Comparison of ENCODE assay signal across 25 cellular contexts in the genomic region with DNA sequence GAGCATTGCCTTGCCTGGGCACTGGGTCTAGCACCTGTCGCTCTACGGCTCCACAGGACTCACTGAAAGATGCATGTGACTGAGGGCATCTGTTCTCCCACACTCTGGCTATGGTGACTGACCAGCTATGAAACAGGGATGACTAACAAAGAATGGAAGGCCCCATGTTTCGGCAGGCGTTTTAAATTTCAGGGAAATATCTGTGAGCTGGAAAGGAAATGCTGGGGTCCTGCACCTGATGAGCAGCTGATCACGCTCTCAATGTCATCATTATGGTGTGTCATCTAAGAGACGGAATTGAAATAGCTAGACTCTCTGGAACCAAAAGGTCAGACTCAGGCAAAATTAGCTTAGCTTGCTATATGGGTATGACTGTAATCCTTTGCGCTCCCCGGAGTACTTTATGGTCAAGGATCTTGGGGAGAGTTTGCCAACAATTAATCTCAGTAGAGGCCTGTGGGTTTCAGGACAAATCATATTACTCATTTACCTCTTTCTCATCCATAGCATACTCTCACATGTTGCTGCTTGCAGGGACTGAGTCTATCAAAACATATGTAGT. TPM values are rescaled to one million over a fixed set of nuclear protein-coding genes. Genes with fewer than 3 reads are reported as not detected.
DNase-seq lines count a peak whose midpoint lies in the region; ATAC-seq, FAIRE-seq and TF ChIP-seq lines count a peak whose summit lies in the region.
"Had no signal": no experiment of that assay in that cellular context is flagged by ENCODE, and none has a peak within 500 bp of the region (broad histone marks: within the 10 kb centered on the region; RNA-seq: fewer than 3 reads in every experiment).

No MANE protein-coding gene starts in this region.

- H4K20me1 ChIP-seq in keratinocyte (ENCODE audit: control insufficient read depth, extremely low read depth, insufficient read depth, low read length) = no peaks in the 10 kb centered on the region

- DNase-seq in HT1080 (ENCODE audit: low read depth) = peak; percentile 50
- DNase-seq in astrocyte of the spinal cord (ENCODE audit: low read depth, low spot score) = peak; percentile 32
- DNase-seq in keratinocyte (ENCODE audit: low read depth, low spot score) = no peak
- DNase-seq in gastrocnemius medialis = peak; percentile 14 to 35
- no peak for DNase-seq in activated CD4-positive, alpha-beta T cell treated with anti-CD3 and anti-CD28 coated beads, Interleukin-2, amount 50 U/mL, for 4 hours
- no peak for DNase-seq in foreskin fibroblast
- DNase-seq in anterior cingulate cortex (lab: John Stamatoyannopoulos, UW) = no peak
- DNase-seq in GOT3 (lab: John Stamatoyannopoulos, UW) = no peak
- DNase-seq: activated naive CD4-positive, alpha-beta T cell treated with anti-CD3 and anti-CD28 coated beads for 36 hours; activated T-cell treated with anti-CD3 and anti-CD28 coated beads, Interleukin-2, amount 50 U/mL, for 24 hours; CD4-positive, alpha-beta T cell; effector memory CD8-positive, alpha-beta T cell; GM23248; heart left ventricle; immature natural killer cell; naive B cell; NCI-H2081 treated with DMSO at 0.1 percent for 48 hours; NCI-H510A; RPMI8226; stimulated activated CD4-positive, alpha-beta T cell treated with anti-CD3 and anti-CD28 coated beads, Interleukin-4, amount 100 ng/mL, for 1 hour; stomach; T1000; upper lobe of right lung had no signal

- no peak overlapping the region for H3K4me3 ChIP-seq in astrocyte of the spinal cord (ENCODE audit: low read depth, low read length)
- no peak overlapping the region for H3K4me3 ChIP-seq in keratinocyte (ENCODE audit: control insufficient read depth in 2 of 3, extremely low read depth in 1 of 3, insufficient read depth in 2 of 3, low read depth in 1 of 3, low read length in 3 of 3)
- no peak overlapping the region for H3K4me3 ChIP-seq in gastrocnemius medialis
- no peak overlapping the region for H3K4me3 ChIP-seq in foreskin fibroblast (ENCODE audit: low read depth in 1 of 2, low read length in 2 of 2)
- H3K4me3 ChIP-seq: GM23248, heart left ventricle, stomach, upper lobe of right lung had no signal

- ATAC-seq in gastrocnemius medialis = peak; percentile 90 to 97
- ATAC-seq: activated CD4-positive, CD25-positive, alpha-beta regulatory T cell treated with anti-CD3 and anti-CD28 coated beads, Interleukin-2, amount 50 U/mL, for 24 hours; effector memory CD8-positive, alpha-beta T cell; heart left ventricle; upper lobe of right lung had no signal

- H3K9me3 ChIP-seq in keratinocyte (ENCODE audit: control insufficient read depth, low read depth, low read length) = no peaks in the 10 kb centered on the region
- no peaks in the 10 kb centered on the region for H3K9me3 ChIP-seq in gastrocnemius medialis
- H3K9me3 ChIP-seq: heart left ventricle, stomach, upper lobe of right lung had no signal

- intact Hi-C loops in gastrocnemius medialis (cut with DNase I; ENCODE audit: low total_unique reads) = no loop called here

- no peak overlapping the region for H2AFZ ChIP-seq in keratinocyte (ENCODE audit: control insufficient read depth, low read length)
- H2AFZ ChIP-seq: GM23248, parathyroid adenoma had no signal

- in situ Hi-C loops in astrocyte of the spinal cord (cut with HindIII; ENCODE audit: low sequenced_read_pairs) = no loop called here
- in situ Hi-C loops in gastrocnemius medialis (cut with MboI; ENCODE audit: low sequenced_read_pairs in 4 of 4) = no loop called here

- no peaks in the 10 kb centered on the region for H3K9me1 ChIP-seq in keratinocyte (ENCODE audit: control insufficient read depth, extremely low read depth, insufficient read depth, low read length)

- no peak for TF ChIP-seq CTCF in astrocyte of the spinal cord (IDR thresholded peaks at IDR 0.05; ENCODE audit: low read depth, low read length)
- no peak for TF ChIP-seq CTCF in keratinocyte (optimal IDR thresholded peaks at IDR 0.05 in 1 of 3, IDR thresholded peaks at IDR 0.05 in 1 of 3, conservative IDR thresholded peaks at IDR 0.05 in 1 of 3; ENCODE audit: extremely low read depth in 1 of 3, insufficient read depth in 2 of 3, low read length in 3 of 3)
- TF ChIP-seq CTCF in gastrocnemius medialis (IDR thresholded peaks at IDR 0.05 in 4 of 5, conservative IDR thresholded peaks at IDR 0.05 in 1 of 5) = no peak
- TF ChIP-seq CTCF in foreskin fibroblast (IDR thresholded peaks at IDR 0.05; ENCODE audit: low read depth, low read length) = no peak

- no peak for TF ChIP-seq POLR2A in gastrocnemius medialis (IDR thresholded peaks at IDR 0.05)

- dilution Hi-C loops in keratinocyte (cut with MboI; ENCODE audit: extremely low pct_ligation_motif_present, low sequenced_read_pairs) = no loop called here

- FAIRE-seq in keratinocyte (lab: Jason Lieb, UNC) = no peak

- no peaks in the 10 kb centered on the region for H3K27me3 ChIP-seq in keratinocyte (ENCODE audit: control insufficient read depth, extremely low read depth, insufficient read depth, low read length)
- H3K27me3 ChIP-seq in gastrocnemius medialis = no peaks in the 10 kb centered on the region
- H3K27me3 ChIP-seq: heart left ventricle, stomach, upper lobe of right lung had no signal

- H3K27ac ChIP-seq in keratinocyte (ENCODE audit: control insufficient read depth, insufficient read depth, low read length) (no peak overlapping the region), gastrocnemius medialis (peak overlapping the region in 3 of 4 donors; percentile 47 to 64 (median 48))
- H3K27ac ChIP-seq: GM23248, heart left ventricle, parathyroid adenoma, stomach, upper lobe of right lung had no signal

- H3K36me3 ChIP-seq in keratinocyte (ENCODE audit: control insufficient read depth in 2 of 2, extremely low read depth in 1 of 2, insufficient read depth in 2 of 2, low read length in 2 of 2) (no peaks in the 10 kb centered on the region), gastrocnemius medialis (no peaks in the 10 kb centered on the region)
- H3K36me3 ChIP-seq: heart left ventricle, stomach, upper lobe of right lung had no signal

- peak overlapping the region; percentile 48 for H3K4me2 ChIP-seq in keratinocyte (ENCODE audit: control insufficient read depth, extremely low read depth, insufficient read depth, low read depth, low read length)

- no peak overlapping the region for H3K9ac ChIP-seq in keratinocyte (ENCODE audit: control insufficient read depth, extremely low read depth, insufficient read depth, low read length)
- H3K9ac ChIP-seq: GM23248, parathyroid adenoma had no signal

- H3K79me2 ChIP-seq in keratinocyte (ENCODE audit: control insufficient read depth, insufficient read depth, low read length) = no peaks in the 10 kb centered on the region
- H3K79me2 ChIP-seq: parathyroid adenoma had no signal

- H3K4me1 ChIP-seq in keratinocyte (ENCODE audit: control insufficient read depth, extremely low read depth, insufficient read depth, low read length) = peaks cover 8% of the 10 kb centered on the region
- no peaks in the 10 kb centered on the region for H3K4me1 ChIP-seq in gastrocnemius medialis
- H3K4me1 ChIP-seq: parathyroid adenoma, upper lobe of right lung had no signal

RNA-seq across cellular contexts. Expression of gene PALMD, which starts 24.5 kb away (rescaled TPM):
- total RNA-seq in HT1080 (2014; rRNA removed; shearing (Covaris generic)) = 0.23 and 0.63 TPM in 2 replicates
- 1.5 and 2.5 TPM in 2 replicates for polyA plus RNA-seq in HT1080 (2015; cell fraction: cytosol; rRNA removed)
- 3.9 and 4.1 TPM in 2 replicates for polyA plus RNA-seq in HT1080 (2015; cell fraction: nucleus; rRNA removed)
- 3.5 to 6.8 TPM (median 5.8 TPM) in 3 replicates for polyA plus RNA-seq in keratinocyte
- polyA plus RNA-seq in keratinocyte (2011; ENCODE audit: low read depth) = 26.0 TPM
- polyA plus RNA-seq in keratinocyte (2011; cell fraction: cytosol; rRNA removed) = 5.0 and 6.8 TPM in 2 replicates
- polyA plus RNA-seq in keratinocyte (2011; cell fraction: nucleus; rRNA removed) = 11.8 and 13.4 TPM in 2 replicates
- polyA plus RNA-seq in keratinocyte (2012; ENCODE audit: low replicate concordance) = 4.9 and 9.7 TPM in 2 replicates
- 0.79 to 5.3 TPM (median 3.1 TPM) in 3 replicates for polyA minus RNA-seq in keratinocyte
- polyA minus RNA-seq in keratinocyte (2011; cell fraction: cytosol; rRNA and poly(A)+ RNA removed) = 1.9 TPM
- 3.7 and 10.2 TPM in 2 replicates for polyA minus RNA-seq in keratinocyte (2011; cell fraction: nucleus; rRNA and poly(A)+ RNA removed)
- total RNA-seq in gastrocnemius medialis = 100 to 1,000 TPM in 1 of 4 donors, 10 to 100 TPM in 3; 60.7 to 254 (median 79.1) TPM
- total RNA-seq: activated naive CD4-positive, alpha-beta T cell treated with anti-CD3 and anti-CD28 coated beads for 36 hours; CD4-positive, alpha-beta T cell had no signal
- polyA plus RNA-seq: immature natural killer cell had no signal

Comparison
In these comparisons a context has a peak if more than half of its experiments do, and no peak if none do; other contexts are left out.
1. DNase-seq: peak in HT1080 (single experiment), astrocyte of the spinal cord (single experiment) and gastrocnemius medialis (2 of 2); none in keratinocyte (single experiment), activated CD4-positive, alpha-beta T cell treated with anti-CD3 and anti-CD28 coated beads, Interleukin-2, amount 50 U/mL, for 4 hours (0 of 2), foreskin fibroblast (0 of 2), anterior cingulate cortex (0 of 58) and GOT3 (single experiment).
2. RNA of gene PALMD, which starts 24.5 kb away (total RNA-seq): 60.7 to 254 TPM in gastrocnemius medialis; 0.23 to 0.63 TPM in HT1080; every median in the first group is over 10 times any median in the second.